8 cellular contexts compared by ENCODE assay signal in genomic region chr5:95811461-95812099, GRCh38. TPM values are rescaled to one million over a fixed set of nuclear protein-coding genes. Genes with fewer than 3 reads are reported as not detected.
A peak's percentile ranks its signal among the peaks of the same experiment; 100 is the strongest.
DNase-seq lines count a peak whose midpoint lies in the region; ATAC-seq and TF ChIP-seq lines count a peak whose summit lies in the region.
"Not testable (repeated sequence)": the region's sequence is repeated elsewhere in the genome, so short reads cannot be mapped to it uniquely, and the experiment has no call there.

No MANE protein-coding gene starts in this region.

- not testable (repeated sequence) for DNase-seq in AG04450 (ENCODE audit: low read depth, low spot score); activated CD4-positive, alpha-beta memory T cell treated with anti-CD3 and anti-CD28 coated beads, Interleukin-2, amount 10 ng/mL, durations not matched to agents 7 days and 5 days; activated naive CD8-positive, alpha-beta T cell treated with anti-CD3 and anti-CD28 coated beads, Interleukin-2, amount 50 U/mL, for 24 hours; epithelial cell of prostate (ENCODE audit: low read depth, low spot score); lower lobe of right lung; osteocyte (ENCODE audit: extremely low spot score, unreplicated experiment); stomach

- H3K4me3 ChIP-seq in AG04450 (ENCODE audit: low read depth, low read length); HUES48 (ENCODE audit: low read depth, low read length); lower lobe of right lung; stomach: not testable (repeated sequence)

- peak; percentile 11 for ATAC-seq in activated naive CD8-positive, alpha-beta T cell treated with anti-CD3 and anti-CD28 coated beads, Interleukin-2, amount 50 U/mL, for 24 hours
- not testable (repeated sequence) for ATAC-seq in lower lobe of right lung

- H3K9me3 ChIP-seq in AG04450 (ENCODE audit: control insufficient read depth, insufficient read depth, low read length); HUES48 (ENCODE audit: control insufficient read depth, insufficient read depth, low read length); lower lobe of right lung; stomach: not testable (repeated sequence)

- not testable (repeated sequence) for TF ChIP-seq CTCF in AG04450 (IDR thresholded peaks at IDR 0.05; ENCODE audit: low read depth, low read length); lower lobe of right lung (IDR thresholded peaks at IDR 0.05); osteocyte (IDR thresholded peaks at IDR 0.05); stomach (IDR thresholded peaks at IDR 0.05)

- peaks cover 51% of the 10 kb centered on the region for H3K36me3 Mint-ChIP-seq in activated CD4-positive, alpha-beta memory T cell treated with anti-CD3 and anti-CD28 coated beads, Interleukin-2, amount 10 ng/mL, durations not matched to agents 7 days and 5 days (ENCODE audit: low read depth)
- peaks cover 12% of the 10 kb centered on the region for H3K36me3 Mint-ChIP-seq in activated naive CD8-positive, alpha-beta T cell treated with anti-CD3 and anti-CD28 coated beads, Interleukin-2, amount 50 U/mL, for 24 hours (ENCODE audit: low read depth)
- H3K36me3 Mint-ChIP-seq in osteocyte (ENCODE audit: unreplicated experiment): peaks cover 33% of the 10 kb centered on the region

- WGBS in stomach, 5 donors: 80 to 90% (median 87%) methylated on average over 13 of the region's 13 CpGs

- H3K27me3 Mint-ChIP-seq in activated CD4-positive, alpha-beta memory T cell treated with anti-CD3 and anti-CD28 coated beads, Interleukin-2, amount 10 ng/mL, durations not matched to agents 7 days and 5 days; activated naive CD8-positive, alpha-beta T cell treated with anti-CD3 and anti-CD28 coated beads, Interleukin-2, amount 50 U/mL, for 24 hours; osteocyte (ENCODE audit: unreplicated experiment): not testable (repeated sequence)

- H3K36me3 ChIP-seq in HUES48 (ENCODE audit: control insufficient read depth, insufficient read depth, low read length): not testable (repeated sequence)
- H3K36me3 ChIP-seq in lower lobe of right lung: peaks cover 42% of the 10 kb centered on the region
- H3K36me3 ChIP-seq in stomach: peaks cover 0 to 49% (median 32%) of the 10 kb centered on the region in 4 donors

- H3K27ac Mint-ChIP-seq in activated CD4-positive, alpha-beta memory T cell treated with anti-CD3 and anti-CD28 coated beads, Interleukin-2, amount 10 ng/mL, durations not matched to agents 7 days and 5 days: peak overlapping the region; percentile 45
- peak overlapping the region; percentile 78 for H3K27ac Mint-ChIP-seq in activated naive CD8-positive, alpha-beta T cell treated with anti-CD3 and anti-CD28 coated beads, Interleukin-2, amount 50 U/mL, for 24 hours
- peak overlapping the region; percentile 80 for H3K27ac Mint-ChIP-seq in osteocyte (ENCODE audit: unreplicated experiment)

- intact Hi-C loops in lower lobe of right lung (cut with DNase I); stomach (cut with DNase I; ENCODE audit: low total_unique reads): not testable (repeated sequence)

- not testable (repeated sequence) for TF ChIP-seq POLR2A in stomach (IDR thresholded peaks at IDR 0.05)

- H3K4me1 Mint-ChIP-seq in activated CD4-positive, alpha-beta memory T cell treated with anti-CD3 and anti-CD28 coated beads, Interleukin-2, amount 10 ng/mL, durations not matched to agents 7 days and 5 days: peaks cover 83% of the 10 kb centered on the region
- peaks cover 80% of the 10 kb centered on the region for H3K4me1 Mint-ChIP-seq in activated naive CD8-positive, alpha-beta T cell treated with anti-CD3 and anti-CD28 coated beads, Interleukin-2, amount 50 U/mL, for 24 hours
- peaks cover 37% of the 10 kb centered on the region for H3K4me1 Mint-ChIP-seq in osteocyte (ENCODE audit: unreplicated experiment)

- H3K27ac ChIP-seq in AG04450 (ENCODE audit: low read depth, low read length) (peak overlapping the region; percentile 31), HUES48 (ENCODE audit: low read depth, low read length) (peak overlapping the region; percentile 25), epithelial cell of prostate (peak overlapping the region; percentile 26), lower lobe of right lung (peak overlapping the region; percentile 40), stomach (peak overlapping the region in 3 of 5 donors; percentile 44 to 81 (median 80))

- not testable (repeated sequence) for H3K27me3 ChIP-seq in AG04450 (ENCODE audit: control insufficient read depth, insufficient read depth, low read length); HUES48 (ENCODE audit: control insufficient read depth, insufficient read depth, low read length); lower lobe of right lung (ENCODE audit: low read depth); stomach

- H3K9me3 Mint-ChIP-seq in activated CD4-positive, alpha-beta memory T cell treated with anti-CD3 and anti-CD28 coated beads, Interleukin-2, amount 10 ng/mL, durations not matched to agents 7 days and 5 days; activated naive CD8-positive, alpha-beta T cell treated with anti-CD3 and anti-CD28 coated beads, Interleukin-2, amount 50 U/mL, for 24 hours; osteocyte (ENCODE audit: unreplicated experiment): not testable (repeated sequence)

- CTCF ChIA-PET in AG04450 (lab: Charles Lee): interaction anchor here (1.7 to 3.3 kb wide), 2 partner anchors 30 to 31 kb away, joined by 7 to 13 read pairs; no protein-coding TSS in a partner anchor
- CTCF ChIA-PET in activated CD4-positive, alpha-beta memory T cell treated with anti-CD3 and anti-CD28 coated beads, Interleukin-2, amount 10 ng/mL, durations not matched to agents 7 days and 5 days (lab: Charles Lee): interaction anchor here (0.8 to 4.4 kb wide), 4 partner anchors 10 to 189 kb away, joined by 3 to 63 read pairs (median 6); partner anchors contain the start of gene GLRX

- POLR2A ChIA-PET in AG04450 (lab: Yijun Ruan, JAX): interaction anchor here (1.9 kb wide), 1 partner anchor 11 kb away, joined by 12 read pairs; the partner anchor contains the start of gene GLRX
- POLR2A ChIA-PET in activated CD4-positive, alpha-beta memory T cell treated with anti-CD3 and anti-CD28 coated beads, Interleukin-2, amount 10 ng/mL, durations not matched to agents 7 days and 5 days (lab: Charles Lee): interaction anchor here (5.9 kb wide), 1 partner anchor 10 kb away, joined by 113 read pairs; the partner anchor contains the start of gene GLRX

- H3K9ac ChIP-seq in HUES48 (ENCODE audit: low read depth, low read length): not testable (repeated sequence)

- H3K4me3 Mint-ChIP-seq in activated CD4-positive, alpha-beta memory T cell treated with anti-CD3 and anti-CD28 coated beads, Interleukin-2, amount 10 ng/mL, durations not matched to agents 7 days and 5 days; osteocyte (ENCODE audit: unreplicated experiment): not testable (repeated sequence)
- peak overlapping the region; percentile 29 for H3K4me3 Mint-ChIP-seq in activated naive CD8-positive, alpha-beta T cell treated with anti-CD3 and anti-CD28 coated beads, Interleukin-2, amount 50 U/mL, for 24 hours

- TF ChIP-seq EP300 in stomach (IDR thresholded peaks at IDR 0.05): not testable (repeated sequence)

- H3K4me1 ChIP-seq in HUES48 (ENCODE audit: control insufficient read depth, insufficient read depth, low read length) (peaks cover 22% of the 10 kb centered on the region), lower lobe of right lung (peaks cover 71% of the 10 kb centered on the region), stomach (peaks cover 38 to 71% (median 59%) of the 10 kb centered on the region in 4 donors)

RNA-seq across cellular contexts. Expression of gene GLRX, which starts 10.9 kb away (rescaled TPM):
- polyA plus RNA-seq in AG04450 (2011; rRNA removed) (233 and 306 TPM in 2 replicates), stomach (100 to 1,000 TPM in 1 of 3 donors, 10 to 100 TPM in 2; 51.0 to 211 (median 65.7) TPM)
- 94.4 and 134 TPM in 2 replicates for polyA minus RNA-seq in AG04450 (2011; rRNA and poly(A)+ RNA removed)
- total RNA-seq in activated CD4-positive, alpha-beta memory T cell treated with anti-CD3 and anti-CD28 coated beads, Interleukin-2, amount 10 ng/mL, durations not matched to agents 7 days and 5 days: 10 to 100 TPM; 71.6 to 72.5 TPM
- total RNA-seq in lower lobe of right lung (115 TPM), osteocyte (26.3 and 32.8 TPM in 2 replicates), stomach (10 to 100 TPM; 11.3 to 30.4 (median 14.0) TPM)

Comparison
In these comparisons a context has a peak if more than half of its experiments do, and no peak if none do; other contexts are left out.
1. H3K27ac ChIP-seq: peak in every context shown above with its lines; median percentile 80 in stomach; 40 in lower lobe of right lung; 31 in AG04450; 26 in epithelial cell of prostate; 25 in HUES48.